In genomic region chr22:46806789-46807188, GRCh38 we compare ENCODE assay signal across 22 cellular contexts. TPM values are rescaled to one million over a fixed set of nuclear protein-coding genes. Genes with fewer than 3 reads are reported as not detected.
DNase-seq lines count a peak whose midpoint lies in the region; ATAC-seq and TF ChIP-seq lines count a peak whose summit lies in the region.
"Had no signal": no experiment of that assay in that cellular context is flagged by ENCODE, and none has a peak within 500 bp of the region (broad histone marks: within the 10 kb centered on the region; RNA-seq: fewer than 3 reads in every experiment).

No MANE protein-coding gene starts in this region.

- no peaks in the 10 kb centered on the region for H3K9me3 ChIP-seq in Caco-2
- no peaks in the 10 kb centered on the region for H3K9me3 ChIP-seq in T-helper 17 cell (ENCODE audit: control insufficient read depth, low read length, poor library complexity, severe bottlenecking)
- H3K9me3 ChIP-seq: gastroesophageal sphincter, spleen, upper lobe of left lung had no signal

- intact Hi-C loops in Caco-2 (cut with micrococcal nuclease; ENCODE audit: unreplicated experiment): no loop called here
- intact Hi-C loops in sciatic nerve (cut with DNase I): loop anchor here (10.0 kb wide), 1 partner anchor 1618 kb away; no protein-coding TSS in a partner anchor

- H3K27me3 Mint-ChIP-seq in activated naive CD4-positive, alpha-beta T cell treated with anti-CD3 and anti-CD28 coated beads, Interleukin-2, amount 10 ng/mL, durations not matched to agents 7 days and 5 days: no peaks in the 10 kb centered on the region
- no peaks in the 10 kb centered on the region for H3K27me3 Mint-ChIP-seq in Caco-2 (ENCODE audit: insufficient read depth, unreplicated experiment)
- H3K27me3 Mint-ChIP-seq in T-helper 17 cell: no peaks in the 10 kb centered on the region
- H3K27me3 Mint-ChIP-seq: activated CD4-positive, alpha-beta memory T cell treated with anti-CD3 and anti-CD28 coated beads, Interleukin-2, amount 10 ng/mL, durations not matched to agents 7 days and 5 days had no signal

- POLR2A ChIA-PET in Caco-2 (lab: Charles Lee): interaction anchor here (0.8 kb wide), 1 partner anchor 44 kb away, joined by 4 read pairs; the partner anchor contains the start of gene TBC1D22A

- no peaks in the 10 kb centered on the region for H3K4me1 ChIP-seq in Caco-2

- H3K27ac ChIP-seq in brain microvascular endothelial cell: no peak overlapping the region
- H3K27ac ChIP-seq: gastroesophageal sphincter, spleen, upper lobe of left lung had no signal

- no peaks in the 10 kb centered on the region for H3K27me3 ChIP-seq in Caco-2 (replicated peaks; ENCODE audit: control insufficient read depth, insufficient read depth, low read length)
- H3K27me3 ChIP-seq in brain microvascular endothelial cell (replicated peaks): no peaks in the 10 kb centered on the region
- H3K27me3 ChIP-seq: gastroesophageal sphincter, spleen, upper lobe of left lung had no signal

- no peak for ATAC-seq in T-helper 17 cell
- no peak for ATAC-seq in sciatic nerve
- ATAC-seq: gastroesophageal sphincter had no signal

- CTCF ChIA-PET in activated naive CD4-positive, alpha-beta T cell treated with anti-CD3 and anti-CD28 coated beads, Interleukin-2, amount 10 ng/mL, durations not matched to agents 7 days and 5 days (lab: Charles Lee): interaction anchor here (0.6 to 11.1 kb wide), 4 partner anchors 9 to 243 kb away, joined by 3 to 159 read pairs (median 4); partner anchors contain the start of gene TBC1D22A
- CTCF ChIA-PET in Caco-2 (lab: Charles Lee): interaction anchor here (0.6 kb wide), 1 partner anchor 26 kb away, joined by 9 read pairs; no protein-coding TSS in a partner anchor

- peaks cover 45% of the 10 kb centered on the region for H3K36me3 Mint-ChIP-seq in activated naive CD4-positive, alpha-beta T cell treated with anti-CD3 and anti-CD28 coated beads, Interleukin-2, amount 10 ng/mL, durations not matched to agents 7 days and 5 days
- peaks cover 59% of the 10 kb centered on the region for H3K36me3 Mint-ChIP-seq in Caco-2 (ENCODE audit: insufficient read depth, unreplicated experiment)
- H3K36me3 Mint-ChIP-seq in T-helper 17 cell (ENCODE audit: low read depth): peaks cover 8% of the 10 kb centered on the region

- in situ Hi-C loops in brain microvascular endothelial cell (cut with HindIII; ENCODE audit: low pct_ligation_motif_present, low sequenced_read_pairs): no loop called here

- no TSS peak for BruUV-seq in Caco-2 (replicated peaks; lab: Mats Ljungman, UMichigan)

- H3K36me3 ChIP-seq in Caco-2 (ENCODE audit: control insufficient read depth, insufficient read depth, low read length) (no peaks in the 10 kb centered on the region; the same call in none of the 2 replicates), brain microvascular endothelial cell (replicated peaks) (no peaks in the 10 kb centered on the region)

- peak; percentile 39 for DNase-seq in activated naive CD4-positive, alpha-beta T cell treated with anti-CD3 and anti-CD28 coated beads, Interleukin-2, amount 10 ng/mL, durations not matched to agents 7 days and 5 days
- no peak for DNase-seq in activated naive CD4-positive, alpha-beta T cell treated with anti-CD3 and anti-CD28 coated beads, Interleukin-2, amount 50 U/mL, for 16 hours
- DNase-seq in Caco-2 (peak in 1 of 2 experiments; percentile 4), T-helper 17 cell (no peak), sciatic nerve (ENCODE audit: low spot score) (peak; percentile 14), anterior cingulate cortex (lab: John Stamatoyannopoulos, UW) (no peak), brain microvascular endothelial cell (no peak)
- DNase-seq in stimulated activated CD8-positive, alpha-beta memory T cell treated with anti-CD3 and anti-CD28 coated beads, Interleukin-4, amount 100 ng/mL, for 48 hours: no peak
- DNase-seq: activated CD4-positive, alpha-beta memory T cell treated with anti-CD3 and anti-CD28 coated beads, Interleukin-2, amount 10 ng/mL, durations not matched to agents 7 days and 5 days; activated CD4-positive, CD25-positive, alpha-beta regulatory T cell; GOT3; NCI-H146; NCI-H69; nucleus accumbens; RPMI8226; stimulated activated CD4-positive, alpha-beta T cell treated with anti-CD3 and anti-CD28 coated beads, Interleukin-4, amount 100 ng/mL, for 4 hours; T-helper 9 cell had no signal

- no peak overlapping the region for H3K4me3 Mint-ChIP-seq in activated naive CD4-positive, alpha-beta T cell treated with anti-CD3 and anti-CD28 coated beads, Interleukin-2, amount 10 ng/mL, durations not matched to agents 7 days and 5 days
- H3K4me3 Mint-ChIP-seq in Caco-2 (ENCODE audit: unreplicated experiment) (no peak overlapping the region), T-helper 17 cell (no peak overlapping the region)
- H3K4me3 Mint-ChIP-seq: activated CD4-positive, alpha-beta memory T cell treated with anti-CD3 and anti-CD28 coated beads, Interleukin-2, amount 10 ng/mL, durations not matched to agents 7 days and 5 days; CD14-positive monocyte had no signal

- TF ChIP-seq CTCF in Caco-2 (IDR thresholded peaks at IDR 0.05; ENCODE audit: insufficient read depth in 1 of 2, low read depth in 1 of 2, low read length in 1 of 2, severe bottlenecking in 1 of 2, unreplicated experiment in 1 of 2): no peak
- no peak for TF ChIP-seq CTCF in brain microvascular endothelial cell (IDR thresholded peaks at IDR 0.05; ENCODE audit: low read depth, low read length, missing control alignments)

- peak overlapping the region; percentile 17 for H3K27ac Mint-ChIP-seq in activated naive CD4-positive, alpha-beta T cell treated with anti-CD3 and anti-CD28 coated beads, Interleukin-2, amount 10 ng/mL, durations not matched to agents 7 days and 5 days
- H3K27ac Mint-ChIP-seq in Caco-2 (ENCODE audit: unreplicated experiment): peak overlapping the region; percentile 3
- peak overlapping the region; percentile 79 for H3K27ac Mint-ChIP-seq in T-helper 17 cell
- H3K27ac Mint-ChIP-seq: activated CD4-positive, alpha-beta memory T cell treated with anti-CD3 and anti-CD28 coated beads, Interleukin-2, amount 10 ng/mL, durations not matched to agents 7 days and 5 days had no signal

- H3K4me1 Mint-ChIP-seq in activated naive CD4-positive, alpha-beta T cell treated with anti-CD3 and anti-CD28 coated beads, Interleukin-2, amount 10 ng/mL, durations not matched to agents 7 days and 5 days: peaks cover 31% of the 10 kb centered on the region
- H3K4me1 Mint-ChIP-seq in Caco-2 (ENCODE audit: low read depth, unreplicated experiment) (peaks cover 6% of the 10 kb centered on the region), T-helper 17 cell (peaks cover 37% of the 10 kb centered on the region)

- H3K4me3 ChIP-seq in Caco-2 (ENCODE audit: low read depth, low read length) (no peak overlapping the region), brain microvascular endothelial cell (ENCODE audit: low read depth, low read length) (no peak overlapping the region)
- H3K4me3 ChIP-seq: gastroesophageal sphincter, lung, spleen, upper lobe of left lung had no signal

- no peaks in the 10 kb centered on the region for H3K9me3 Mint-ChIP-seq in activated naive CD4-positive, alpha-beta T cell treated with anti-CD3 and anti-CD28 coated beads, Interleukin-2, amount 10 ng/mL, durations not matched to agents 7 days and 5 days
- no peaks in the 10 kb centered on the region for H3K9me3 Mint-ChIP-seq in Caco-2 (ENCODE audit: unreplicated experiment)
- H3K9me3 Mint-ChIP-seq: activated CD4-positive, alpha-beta memory T cell treated with anti-CD3 and anti-CD28 coated beads, Interleukin-2, amount 10 ng/mL, durations not matched to agents 7 days and 5 days had no signal

RNA-seq across cellular contexts. Expression of gene TBC1D22A, which starts 44.3 kb away (rescaled TPM):
- 26.7 and 32.6 TPM in 2 replicates for total RNA-seq in Caco-2 (2022)
- total RNA-seq in T-helper 17 cell: 10 to 100 TPM; 42.1 to 43.8 TPM
- total RNA-seq in sciatic nerve: 36.3 TPM

Comparison
In these comparisons a context has a peak if more than half of its experiments do, and no peak if none do; other contexts are left out.
1. DNase-seq: peak in activated naive CD4-positive, alpha-beta T cell treated with anti-CD3 and anti-CD28 coated beads, Interleukin-2, amount 10 ng/mL, durations not matched to agents 7 days and 5 days (single experiment) and sciatic nerve (single experiment); none in activated naive CD4-positive, alpha-beta T cell treated with anti-CD3 and anti-CD28 coated beads, Interleukin-2, amount 50 U/mL, for 16 hours (single experiment), T-helper 17 cell (0 of 3), anterior cingulate cortex (0 of 58), brain microvascular endothelial cell (single experiment) and stimulated activated CD8-positive, alpha-beta memory T cell treated with anti-CD3 and anti-CD28 coated beads, Interleukin-4, amount 100 ng/mL, for 48 hours (single experiment).
2. H3K27ac Mint-ChIP-seq: peak in every context shown above with its lines; median percentile 79 in T-helper 17 cell; 17 in activated naive CD4-positive, alpha-beta T cell treated with anti-CD3 and anti-CD28 coated beads, Interleukin-2, amount 10 ng/mL, durations not matched to agents 7 days and 5 days; 3 in Caco-2.